Comparison of ENCODE assay signal across 24 cellular contexts in genomic region chr7:20459411-20459810, GRCh38.
DNase-seq lines count a peak whose midpoint lies in the region; ATAC-seq and TF ChIP-seq lines count a peak whose summit lies in the region.
"Had no signal": no experiment of that assay in that cellular context is flagged by ENCODE, and none has a peak within 500 bp of the region (broad histone marks: within the 10 kb centered on the region; RNA-seq: fewer than 3 reads in every experiment).

No MANE protein-coding gene starts in this region.

- TF ChIP-seq POLR2A in heart left ventricle (IDR thresholded peaks at IDR 0.05), result no peak

- no peaks in the 10 kb centered on the region for H3K4me1 ChIP-seq in right atrium auricular region
- H3K4me1 ChIP-seq in heart left ventricle, result peaks cover 0 to 9% (median 0%) of the 10 kb centered on the region in 12 donors
- H3K4me1 ChIP-seq in psoas muscle, result no peaks in the 10 kb centered on the region
- H3K4me1 ChIP-seq: BE2C, BLaER1 had no signal

- intact Hi-C loops in Right ventricle myocardium superior (cut with DNase I), result no loop called here
- intact Hi-C loops in heart left ventricle (cut with DNase I), result no loop called here
- intact Hi-C loops in Right ventricle myocardium inferior (cut with DNase I), result no loop called here
- intact Hi-C loops in left ventricle myocardium superior (cut with micrococcal nuclease), result no loop called here
- intact Hi-C loops in cardiac septum (cut with DNase I), result no loop called here
- intact Hi-C loops in psoas muscle (cut with DNase I), result no loop called here

- ATAC-seq in Right ventricle myocardium superior (ENCODE audit: poor library complexity) (peak; percentile 48), heart left ventricle (peak; percentile 41 to 82 (median 58)), Right ventricle myocardium inferior (no peak), left ventricle myocardium superior (peak; percentile 68), psoas muscle (no peak)
- ATAC-seq: GM12878 had no signal

- H3K27me3 ChIP-seq in right atrium auricular region (no peaks in the 10 kb centered on the region), heart left ventricle (no peaks in the 10 kb centered on the region), psoas muscle (ENCODE audit: insufficient read depth in 3 of 3, low read length in 2 of 3) (no peaks in the 10 kb centered on the region)
- H3K27me3 ChIP-seq: BE2C, BLaER1 had no signal

- H3K9me3 ChIP-seq in right atrium auricular region, result no peaks in the 10 kb centered on the region
- H3K9me3 ChIP-seq in heart left ventricle, result no peaks in the 10 kb centered on the region
- H3K9me3 ChIP-seq in psoas muscle, result no peaks in the 10 kb centered on the region
- H3K9me3 ChIP-seq: BE2C, BLaER1 had no signal

- H3K4me3 ChIP-seq in right atrium auricular region, result no peak overlapping the region
- H3K4me3 ChIP-seq in heart left ventricle, result no peak overlapping the region
- no peak overlapping the region for H3K4me3 ChIP-seq in psoas muscle
- H3K4me3 ChIP-seq: BLaER1, GM12878 had no signal

- TF ChIP-seq CTCF in right atrium auricular region (IDR thresholded peaks at IDR 0.05) (no peak), heart left ventricle (IDR thresholded peaks at IDR 0.05) (no peak), psoas muscle (IDR thresholded peaks at IDR 0.05) (no peak)

- H3K27ac ChIP-seq in right atrium auricular region (no peak overlapping the region), heart left ventricle (no peak overlapping the region), psoas muscle (no peak overlapping the region)
- H3K27ac ChIP-seq: BLaER1 had no signal

- H3K36me3 ChIP-seq in right atrium auricular region (no peaks in the 10 kb centered on the region), heart left ventricle (no peaks in the 10 kb centered on the region), psoas muscle (ENCODE audit: insufficient read depth in 1 of 2, low read depth in 1 of 2) (no peaks in the 10 kb centered on the region)
- H3K36me3 ChIP-seq: BE2C, BLaER1 had no signal

- DNase-seq in Right ventricle myocardium superior, result no peak
- DNase-seq in right atrium auricular region (ENCODE audit: low spot score), result no peak
- DNase-seq in heart left ventricle, result peak in 1 of 5 donors; percentile 23
- no peak for DNase-seq in Right ventricle myocardium inferior (ENCODE audit: missing footprints)
- DNase-seq in left ventricle myocardium superior, result no peak
- no peak for DNase-seq in cardiac septum (ENCODE audit: low spot score)
- DNase-seq in psoas muscle, result no peak
- DNase-seq: 8988T; ACHN; BE2C; C1 segment of cervical spinal cord; CD4-positive, alpha-beta memory T cell; CD4-positive, CD25-positive, alpha-beta regulatory T cell; CD8-positive, alpha-beta memory T cell; COR-L47; DMS 273 treated with DMSO at 0.1 percent for 48 hours; DMS153; DMS53; DMS79; DND-41; EL; GDM1 had no signal

- 65 to 73% (median 67%) methylated on average over 4 of the region's 4 CpGs for WGBS in heart left ventricle, 4 donors
- WGBS in psoas muscle, 3 donors, result 87 to 92% (median 91%) methylated on average over 4 of the region's 4 CpGs

Comparison
In these comparisons a context has a peak if more than half of its experiments do, and no peak if none do; other contexts are left out.
1. ATAC-seq: peak in Right ventricle myocardium superior (single experiment), heart left ventricle (4 of 4) and left ventricle myocardium superior (single experiment); none in Right ventricle myocardium inferior (single experiment) and psoas muscle (0 of 4).